In the genomic region with DNA sequence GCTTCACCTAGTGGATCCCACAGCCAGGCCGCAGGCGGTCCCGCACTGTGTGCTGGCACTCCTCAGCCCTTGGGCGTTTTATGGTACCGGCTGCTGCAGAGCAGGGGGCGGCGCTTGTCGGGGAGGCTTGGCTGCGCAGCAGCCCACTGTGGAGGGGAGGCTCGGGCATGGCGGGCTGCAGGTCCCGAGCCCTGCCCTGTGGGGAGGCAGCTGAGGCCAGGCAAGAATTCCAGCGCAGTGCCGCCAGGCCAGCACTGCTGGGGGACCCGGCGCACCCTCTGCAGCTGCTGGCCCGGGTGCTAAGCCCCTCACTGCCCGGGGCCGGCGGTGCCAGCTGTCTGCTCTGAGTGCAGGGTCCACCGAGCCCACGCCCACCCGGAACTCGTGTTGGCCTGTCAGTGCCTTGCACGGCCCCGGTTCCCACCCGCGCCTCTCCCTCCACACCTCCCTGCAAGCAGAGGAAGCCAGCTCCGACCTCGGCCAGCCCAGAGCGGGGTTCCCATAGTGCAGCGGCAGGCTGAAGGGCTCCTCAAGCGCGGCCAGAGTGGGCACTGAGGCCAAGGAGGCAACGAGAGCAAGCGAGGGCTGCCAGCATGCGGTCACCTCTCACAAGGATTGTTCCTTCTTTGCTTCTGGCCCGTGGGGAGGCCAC, we compare ENCODE assay signal across 34 cellular contexts.
"Had no signal": no experiment of that assay in that cellular context is flagged by ENCODE, and none has a peak within 500 bp of the region (broad histone marks: within the 10 kb centered on the region; RNA-seq: fewer than 3 reads in every experiment).

No MANE protein-coding gene starts in this region.

- H3K4me3 ChIP-seq: adrenal gland, body of pancreas, breast epithelium had no signal

- DNase-seq: activated B cell treated with CpG ODN at 0.5 μM for 24 hours; activated CD4-positive, alpha-beta memory T cell treated with anti-CD3 and anti-CD28 coated beads for 36 hours; activated CD4-positive, alpha-beta T cell treated with anti-CD3 and anti-CD28 coated beads for 4 hours; activated CD4-positive, alpha-beta T cell treated with anti-CD3 and anti-CD28 coated beads, Interleukin-2, amount 10 ng/mL, durations not matched to agents 24 days and 14 days; activated CD4-positive, alpha-beta T cell treated with anti-CD3 and anti-CD28 coated beads, Interleukin-2, amount 50 U/mL, for 1 hour; activated CD4-positive, alpha-beta T cell treated with anti-CD3 and anti-CD28 coated beads, Interleukin-2, amount 50 U/mL, for 4 hours; activated CD4-positive, CD25-positive, alpha-beta regulatory T cell treated with anti-CD3 and anti-CD28 coated beads, Interleukin-2, amount 50 U/mL, for 72 hours; activated CD8-positive, alpha-beta memory T cell treated with anti-CD3 and anti-CD28 coated beads, Interleukin-2, amount 50 U/mL, for 4 hours; activated CD8-positive, alpha-beta T cell treated with anti-CD3 and anti-CD28 coated beads for 36 hours; activated effector memory CD4-positive, alpha-beta T cell treated with anti-CD3 and anti-CD28 coated beads, Interleukin-2, amount 50 U/mL, for 16 hours; activated naive CD4-positive, alpha-beta T cell; activated naive CD4-positive, alpha-beta T cell treated with anti-CD3 and anti-CD28 coated beads for 36 hours; activated naive CD4-positive, alpha-beta T cell treated with anti-CD3 and anti-CD28 coated beads, Interleukin-2, amount 50 U/mL, for 16 hours; activated naive CD8-positive, alpha-beta T cell treated with anti-CD3 and anti-CD28 coated beads for 36 hours; activated T-cell treated with anti-CD3 and anti-CD28 coated beads for 4 hours; activated T-cell treated with anti-CD3 and anti-CD28 coated beads, Interleukin-2, amount 50 U/mL, for 1 hour; activated T-cell treated with anti-CD3 and anti-CD28 coated beads, Interleukin-2, amount 50 U/mL, for 4 hours; activated T-cell treated with anti-CD3 and anti-CD28 coated beads, Interleukin-2, amount 50 U/mL, for 72 hours; adrenal gland; amniotic stem cell; aorta; body of pancreas; brain microvascular endothelial cell; central memory CD4-positive, alpha-beta T cell; T-helper 1 cell; T-helper 2 cell; T-helper 9 cell had no signal

- H3K27ac ChIP-seq: adrenal gland, body of pancreas, brain microvascular endothelial cell, breast epithelium, VCaP had no signal

- H3K36me3 ChIP-seq: adrenal gland, brain microvascular endothelial cell, breast epithelium had no signal

- H3K9me3 ChIP-seq: adrenal gland, body of pancreas had no signal

- H3K27me3 Mint-ChIP-seq: activated B cell treated with CpG ODN at 0.5 μM for 24 hours; activated CD4-positive, alpha-beta memory T cell treated with anti-CD3 and anti-CD28 coated beads for 36 hours; activated CD4-positive, alpha-beta T cell treated with anti-CD3 and anti-CD28 coated beads, Interleukin-2, amount 10 ng/mL, durations not matched to agents 24 days and 14 days; activated CD8-positive, alpha-beta T cell treated with anti-CD3 and anti-CD28 coated beads for 36 hours; activated naive CD8-positive, alpha-beta T cell treated with anti-CD3 and anti-CD28 coated beads for 36 hours had no signal

- ATAC-seq: activated CD8-positive, alpha-beta T cell treated with anti-CD3 and anti-CD28 coated beads for 36 hours; activated naive CD4-positive, alpha-beta T cell treated with anti-CD3 and anti-CD28 coated beads, Interleukin-2, amount 50 U/mL, for 72 hours; activated T-cell treated with anti-CD3 and anti-CD28 coated beads, Interleukin-2, amount 50 U/mL, for 4 hours; activated T-cell treated with anti-CD3 and anti-CD28 coated beads, Interleukin-2, amount 50 U/mL, for 72 hours; activated T-helper 17 cell treated with anti-CD3 and anti-CD28 coated beads, Interleukin-2, amount 50 U/mL, for 72 hours; body of pancreas had no signal

- H3K4me1 ChIP-seq: adrenal gland, body of pancreas, breast epithelium had no signal

- H3K36me3 Mint-ChIP-seq: activated CD4-positive, alpha-beta memory T cell treated with anti-CD3 and anti-CD28 coated beads for 36 hours; activated naive CD4-positive, alpha-beta T cell treated with anti-CD3 and anti-CD28 coated beads, Interleukin-2, amount 50 U/mL, for 72 hours; activated naive CD8-positive, alpha-beta T cell treated with anti-CD3 and anti-CD28 coated beads for 36 hours had no signal

- H3K4me3 Mint-ChIP-seq: activated B cell treated with CpG ODN at 0.5 μM for 24 hours; activated CD4-positive, alpha-beta memory T cell treated with anti-CD3 and anti-CD28 coated beads for 36 hours; activated CD4-positive, alpha-beta T cell treated with anti-CD3 and anti-CD28 coated beads, Interleukin-2, amount 10 ng/mL, durations not matched to agents 24 days and 14 days; activated CD8-positive, alpha-beta T cell treated with anti-CD3 and anti-CD28 coated beads for 36 hours; activated naive CD4-positive, alpha-beta T cell treated with anti-CD3 and anti-CD28 coated beads for 36 hours; activated naive CD8-positive, alpha-beta T cell treated with anti-CD3 and anti-CD28 coated beads for 36 hours; activated T-cell treated with anti-CD3 and anti-CD28 coated beads, Interleukin-2, amount 50 U/mL, for 4 hours; activated T-cell treated with anti-CD3 and anti-CD28 coated beads, Interleukin-2, amount 50 U/mL, for 72 hours; activated T-helper 1 cell treated with anti-CD3 and anti-CD28 coated beads, Interleukin-12 subunit alpha, Interleukin-12 subunit beta, Interleukin-2, Interleukin-4 antibody, amounts not matched to agents 30 ng/mL and 10 ng/mL and 1 ng/mL, durations not matched to agents 14 hours and 24 hours and 36 hours; activated T-helper 17 cell treated with anti-CD3 and anti-CD28 coated beads, Interleukin-2, amount 50 U/mL, for 72 hours; T-helper 1 cell treated with Interleukin-12 subunit alpha and Interleukin-12 subunit beta and Interleukin-4 antibody, amounts not matched to agents 30 μg/mL and 1 μg/mL, for 36 hours; T-helper 2 cell treated with Interferon-gamma antibody and Interleukin-4, amounts not matched to agents 5 μg/mL and 100 μg/mL, for 36 hours had no signal

- H3K27ac Mint-ChIP-seq: activated B cell treated with CpG ODN at 0.5 μM for 24 hours; activated CD4-positive, alpha-beta memory T cell treated with anti-CD3 and anti-CD28 coated beads for 36 hours; activated CD4-positive, alpha-beta T cell treated with anti-CD3 and anti-CD28 coated beads, Interleukin-2, amount 10 ng/mL, durations not matched to agents 24 days and 14 days; activated CD8-positive, alpha-beta T cell treated with anti-CD3 and anti-CD28 coated beads for 36 hours; activated naive CD4-positive, alpha-beta T cell treated with anti-CD3 and anti-CD28 coated beads for 36 hours; activated naive CD4-positive, alpha-beta T cell treated with anti-CD3 and anti-CD28 coated beads, Interleukin-2, amount 50 U/mL, for 72 hours; activated naive CD8-positive, alpha-beta T cell treated with anti-CD3 and anti-CD28 coated beads for 36 hours; activated T-cell treated with anti-CD3 and anti-CD28 coated beads, Interleukin-2, amount 50 U/mL, for 72 hours; activated T-helper 1 cell treated with anti-CD3 and anti-CD28 coated beads, Interleukin-12 subunit alpha, Interleukin-12 subunit beta, Interleukin-2, Interleukin-4 antibody, amounts not matched to agents 30 ng/mL and 10 ng/mL and 1 ng/mL, durations not matched to agents 14 hours and 24 hours and 36 hours; activated T-helper 17 cell treated with anti-CD3 and anti-CD28 coated beads, Interleukin-2, amount 50 U/mL, for 72 hours; T-helper 1 cell treated with Interleukin-12 subunit alpha and Interleukin-12 subunit beta and Interleukin-4 antibody, amounts not matched to agents 30 μg/mL and 1 μg/mL, for 36 hours; T-helper 2 cell treated with Interferon-gamma antibody and Interleukin-4, amounts not matched to agents 5 μg/mL and 100 μg/mL, for 36 hours had no signal

- H3K4me1 Mint-ChIP-seq: activated B cell treated with CpG ODN at 0.5 μM for 24 hours; activated CD4-positive, alpha-beta T cell treated with anti-CD3 and anti-CD28 coated beads, Interleukin-2, amount 10 ng/mL, durations not matched to agents 24 days and 14 days; activated naive CD8-positive, alpha-beta T cell treated with anti-CD3 and anti-CD28 coated beads for 36 hours; activated T-helper 17 cell treated with anti-CD3 and anti-CD28 coated beads, Interleukin-2, amount 50 U/mL, for 72 hours had no signal

- H3K9me3 Mint-ChIP-seq: activated CD8-positive, alpha-beta T cell treated with anti-CD3 and anti-CD28 coated beads for 36 hours; activated naive CD4-positive, alpha-beta T cell treated with anti-CD3 and anti-CD28 coated beads for 36 hours; activated naive CD4-positive, alpha-beta T cell treated with anti-CD3 and anti-CD28 coated beads, Interleukin-2, amount 50 U/mL, for 72 hours had no signal

- H3K27me3 ChIP-seq: adrenal gland, body of pancreas, brain microvascular endothelial cell had no signal
